In genomic region chr14:21200752-21201461, GRCh38 we compare ENCODE assay signal across 1 cellular context.
TF ChIP-seq lines count a peak whose summit lies in the region.

No MANE protein-coding gene starts in this region.

TF ChIP-seq in GM23338, 12 proteins besides CTCF, POLR2A, EP300 and RAD21 (continued from another document):
- TF ChIP-seq ZNF462 (CRISPR knock-in tag; IDR thresholded peaks at IDR 0.05) = no peak
